ENCODE assay signal across 2 cellular contexts in the genomic region with DNA sequence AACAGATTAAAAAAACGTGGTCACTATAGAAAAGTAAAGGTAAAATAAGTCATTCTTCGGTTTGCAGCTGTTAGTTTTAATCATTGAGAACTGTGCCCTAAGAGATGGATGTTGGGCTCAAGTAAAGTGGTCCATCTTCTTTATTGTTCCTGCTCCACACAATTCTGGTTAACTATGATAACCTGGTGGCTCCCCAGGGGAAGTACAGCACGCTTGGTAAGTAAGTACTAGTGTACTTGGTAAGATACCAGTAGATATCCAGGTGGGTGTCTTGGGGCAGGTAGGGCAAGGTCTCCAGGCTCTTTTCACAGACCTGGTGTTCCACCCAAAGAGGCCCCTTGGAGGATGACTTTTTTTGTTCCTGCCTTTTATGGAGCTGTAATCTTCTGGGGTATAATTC.
TF ChIP-seq lines count a peak whose summit lies in the region.

No MANE protein-coding gene starts in this region.

TF ChIP-seq in HepG2, 621 proteins besides CTCF, POLR2A, EP300 and RAD21:
- no peak for TF ChIP-seq SMARCC2 (IDR thresholded peaks at IDR 0.05)
- no peak for TF ChIP-seq ZNF747 (CRISPR knock-in tag; IDR thresholded peaks at IDR 0.05; ENCODE audit: borderline replicate concordance)
- TF ChIP-seq KLF16 (CRISPR knock-in tag; IDR thresholded peaks at IDR 0.05) = no peak

TF ChIP-seq in H1, 55 proteins besides CTCF, POLR2A, EP300 and RAD21:
- TF ChIP-seq BCL11A (IDR thresholded peaks at IDR 0.05; ENCODE audit: low read depth in 2 of 2, low read length in 2 of 2) (no peak), MAFK (IDR thresholded peaks at IDR 0.05; ENCODE audit: low read depth, low read length) (no peak), TAF1 (IDR thresholded peaks at IDR 0.05; ENCODE audit: low read depth, low read length) (no peak), TAF7 (optimal IDR thresholded peaks at IDR 0.05; ENCODE audit: borderline replicate concordance, low read depth, low read length) (no peak), POU5F1 (IDR thresholded peaks at IDR 0.05; ENCODE audit: low read depth, low read length) (no peak)
- TF ChIP-seq, protein P1, sequence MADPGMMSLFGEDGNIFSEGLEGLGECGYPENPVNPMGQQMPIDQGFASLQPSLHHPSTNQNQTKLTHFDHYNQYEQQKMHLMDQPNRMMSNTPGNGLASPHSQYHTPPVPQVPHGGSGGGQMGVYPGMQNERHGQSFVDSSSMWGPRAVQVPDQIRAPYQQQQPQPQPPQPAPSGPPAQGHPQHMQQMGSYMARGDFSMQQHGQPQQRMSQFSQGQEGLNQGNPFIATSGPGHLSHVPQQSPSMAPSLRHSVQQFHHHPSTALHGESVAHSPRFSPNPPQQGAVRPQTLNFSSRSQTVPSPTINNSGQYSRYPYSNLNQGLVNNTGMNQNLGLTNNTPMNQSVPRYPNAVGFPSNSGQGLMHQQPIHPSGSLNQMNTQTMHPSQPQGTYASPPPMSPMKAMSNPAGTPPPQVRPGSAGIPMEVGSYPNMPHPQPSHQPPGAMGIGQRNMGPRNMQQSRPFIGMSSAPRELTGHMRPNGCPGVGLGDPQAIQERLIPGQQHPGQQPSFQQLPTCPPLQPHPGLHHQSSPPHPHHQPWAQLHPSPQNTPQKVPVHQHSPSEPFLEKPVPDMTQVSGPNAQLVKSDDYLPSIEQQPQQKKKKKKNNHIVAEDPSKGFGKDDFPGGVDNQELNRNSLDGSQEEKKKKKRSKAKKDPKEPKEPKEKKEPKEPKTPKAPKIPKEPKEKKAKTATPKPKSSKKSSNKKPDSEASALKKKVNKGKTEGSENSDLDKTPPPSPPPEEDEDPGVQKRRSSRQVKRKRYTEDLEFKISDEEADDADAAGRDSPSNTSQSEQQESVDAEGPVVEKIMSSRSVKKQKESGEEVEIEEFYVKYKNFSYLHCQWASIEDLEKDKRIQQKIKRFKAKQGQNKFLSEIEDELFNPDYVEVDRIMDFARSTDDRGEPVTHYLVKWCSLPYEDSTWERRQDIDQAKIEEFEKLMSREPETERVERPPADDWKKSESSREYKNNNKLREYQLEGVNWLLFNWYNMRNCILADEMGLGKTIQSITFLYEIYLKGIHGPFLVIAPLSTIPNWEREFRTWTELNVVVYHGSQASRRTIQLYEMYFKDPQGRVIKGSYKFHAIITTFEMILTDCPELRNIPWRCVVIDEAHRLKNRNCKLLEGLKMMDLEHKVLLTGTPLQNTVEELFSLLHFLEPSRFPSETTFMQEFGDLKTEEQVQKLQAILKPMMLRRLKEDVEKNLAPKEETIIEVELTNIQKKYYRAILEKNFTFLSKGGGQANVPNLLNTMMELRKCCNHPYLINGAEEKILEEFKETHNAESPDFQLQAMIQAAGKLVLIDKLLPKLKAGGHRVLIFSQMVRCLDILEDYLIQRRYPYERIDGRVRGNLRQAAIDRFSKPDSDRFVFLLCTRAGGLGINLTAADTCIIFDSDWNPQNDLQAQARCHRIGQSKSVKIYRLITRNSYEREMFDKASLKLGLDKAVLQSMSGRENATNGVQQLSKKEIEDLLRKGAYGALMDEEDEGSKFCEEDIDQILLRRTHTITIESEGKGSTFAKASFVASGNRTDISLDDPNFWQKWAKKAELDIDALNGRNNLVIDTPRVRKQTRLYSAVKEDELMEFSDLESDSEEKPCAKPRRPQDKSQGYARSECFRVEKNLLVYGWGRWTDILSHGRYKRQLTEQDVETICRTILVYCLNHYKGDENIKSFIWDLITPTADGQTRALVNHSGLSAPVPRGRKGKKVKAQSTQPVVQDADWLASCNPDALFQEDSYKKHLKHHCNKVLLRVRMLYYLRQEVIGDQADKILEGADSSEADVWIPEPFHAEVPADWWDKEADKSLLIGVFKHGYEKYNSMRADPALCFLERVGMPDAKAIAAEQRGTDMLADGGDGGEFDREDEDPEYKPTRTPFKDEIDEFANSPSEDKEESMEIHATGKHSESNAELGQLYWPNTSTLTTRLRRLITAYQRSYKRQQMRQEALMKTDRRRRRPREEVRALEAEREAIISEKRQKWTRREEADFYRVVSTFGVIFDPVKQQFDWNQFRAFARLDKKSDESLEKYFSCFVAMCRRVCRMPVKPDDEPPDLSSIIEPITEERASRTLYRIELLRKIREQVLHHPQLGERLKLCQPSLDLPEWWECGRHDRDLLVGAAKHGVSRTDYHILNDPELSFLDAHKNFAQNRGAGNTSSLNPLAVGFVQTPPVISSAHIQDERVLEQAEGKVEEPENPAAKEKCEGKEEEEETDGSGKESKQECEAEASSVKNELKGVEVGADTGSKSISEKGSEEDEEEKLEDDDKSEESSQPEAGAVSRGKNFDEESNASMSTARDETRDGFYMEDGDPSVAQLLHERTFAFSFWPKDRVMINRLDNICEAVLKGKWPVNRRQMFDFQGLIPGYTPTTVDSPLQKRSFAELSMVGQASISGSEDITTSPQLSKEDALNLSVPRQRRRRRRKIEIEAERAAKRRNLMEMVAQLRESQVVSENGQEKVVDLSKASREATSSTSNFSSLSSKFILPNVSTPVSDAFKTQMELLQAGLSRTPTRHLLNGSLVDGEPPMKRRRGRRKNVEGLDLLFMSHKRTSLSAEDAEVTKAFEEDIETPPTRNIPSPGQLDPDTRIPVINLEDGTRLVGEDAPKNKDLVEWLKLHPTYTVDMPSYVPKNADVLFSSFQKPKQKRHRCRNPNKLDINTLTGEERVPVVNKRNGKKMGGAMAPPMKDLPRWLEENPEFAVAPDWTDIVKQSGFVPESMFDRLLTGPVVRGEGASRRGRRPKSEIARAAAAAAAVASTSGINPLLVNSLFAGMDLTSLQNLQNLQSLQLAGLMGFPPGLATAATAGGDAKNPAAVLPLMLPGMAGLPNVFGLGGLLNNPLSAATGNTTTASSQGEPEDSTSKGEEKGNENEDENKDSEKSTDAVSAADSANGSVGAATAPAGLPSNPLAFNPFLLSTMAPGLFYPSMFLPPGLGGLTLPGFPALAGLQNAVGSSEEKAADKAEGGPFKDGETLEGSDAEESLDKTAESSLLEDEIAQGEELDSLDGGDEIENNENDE (IDR thresholded peaks at IDR 0.05; ENCODE audit: insufficient replicate concordance, low read length) = no peak
- TF ChIP-seq, protein P2, sequence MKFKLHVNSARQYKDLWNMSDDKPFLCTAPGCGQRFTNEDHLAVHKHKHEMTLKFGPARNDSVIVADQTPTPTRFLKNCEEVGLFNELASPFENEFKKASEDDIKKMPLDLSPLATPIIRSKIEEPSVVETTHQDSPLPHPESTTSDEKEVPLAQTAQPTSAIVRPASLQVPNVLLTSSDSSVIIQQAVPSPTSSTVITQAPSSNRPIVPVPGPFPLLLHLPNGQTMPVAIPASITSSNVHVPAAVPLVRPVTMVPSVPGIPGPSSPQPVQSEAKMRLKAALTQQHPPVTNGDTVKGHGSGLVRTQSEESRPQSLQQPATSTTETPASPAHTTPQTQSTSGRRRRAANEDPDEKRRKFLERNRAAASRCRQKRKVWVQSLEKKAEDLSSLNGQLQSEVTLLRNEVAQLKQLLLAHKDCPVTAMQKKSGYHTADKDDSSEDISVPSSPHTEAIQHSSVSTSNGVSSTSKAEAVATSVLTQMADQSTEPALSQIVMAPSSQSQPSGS (IDR thresholded peaks at IDR 0.05; ENCODE audit: low read length) = no peak
TF ChIP-seq in H1: peak in this region for 0.
